ENCODE assay signal across 32 cellular contexts in the genomic region with DNA sequence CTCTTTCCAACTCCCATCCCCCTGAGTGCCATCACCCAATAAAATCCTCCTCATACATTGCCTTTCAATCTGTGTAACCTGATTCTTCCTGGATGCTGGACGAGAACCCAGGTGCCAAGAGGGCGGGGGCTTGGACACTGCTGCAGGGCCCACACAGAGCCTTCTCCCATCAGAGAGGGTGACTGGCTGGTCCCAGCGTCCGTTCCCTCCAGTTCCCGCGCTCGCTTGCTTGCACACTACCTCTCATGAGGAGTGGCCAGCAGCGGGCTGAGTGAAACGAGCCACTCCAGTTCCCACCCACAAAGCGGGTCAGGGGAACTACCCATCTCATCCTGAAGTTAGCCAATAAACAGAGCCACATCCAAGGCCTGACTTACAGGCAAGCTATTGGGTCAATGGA.
"Had no signal": no experiment of that assay in that cellular context is flagged by ENCODE, and none has a peak within 500 bp of the region (broad histone marks: within the 10 kb centered on the region; RNA-seq: fewer than 3 reads in every experiment).

No MANE protein-coding gene starts in this region.

- H3K27me3 Mint-ChIP-seq: activated B cell treated with CpG ODN at 0.5 μM for 24 hours; activated CD4-positive, alpha-beta memory T cell treated with anti-CD3 and anti-CD28 coated beads for 36 hours; activated CD4-positive, alpha-beta T cell treated with anti-CD3 and anti-CD28 coated beads, Interleukin-2, amount 10 ng/mL, durations not matched to agents 7 days and 5 days; activated CD8-positive, alpha-beta T cell treated with anti-CD3 and anti-CD28 coated beads for 36 hours; activated naive CD8-positive, alpha-beta T cell treated with anti-CD3 and anti-CD28 coated beads for 36 hours; activated T-helper 17 cell treated with anti-CD3 and anti-CD28 coated beads, Interleukin-2, amount 50 U/mL, for 72 hours had no signal

- H3K36me3 Mint-ChIP-seq: activated CD4-positive, alpha-beta memory T cell treated with anti-CD3 and anti-CD28 coated beads for 36 hours; activated naive CD4-positive, alpha-beta T cell treated with anti-CD3 and anti-CD28 coated beads, Interleukin-2, amount 50 U/mL, for 72 hours; activated naive CD8-positive, alpha-beta T cell treated with anti-CD3 and anti-CD28 coated beads for 36 hours had no signal

- H3K4me1 Mint-ChIP-seq: activated B cell treated with CpG ODN at 0.5 μM for 24 hours; activated CD4-positive, alpha-beta T cell treated with anti-CD3 and anti-CD28 coated beads, Interleukin-2, amount 10 ng/mL, durations not matched to agents 7 days and 5 days; activated naive CD8-positive, alpha-beta T cell treated with anti-CD3 and anti-CD28 coated beads for 36 hours; activated T-helper 17 cell treated with anti-CD3 and anti-CD28 coated beads, Interleukin-2, amount 50 U/mL, for 72 hours had no signal

- DNase-seq: activated B cell treated with CpG ODN at 0.5 μM for 24 hours; activated CD4-positive, alpha-beta memory T cell treated with anti-CD3 and anti-CD28 coated beads for 36 hours; activated CD4-positive, alpha-beta T cell treated with anti-CD3 and anti-CD28 coated beads for 4 hours; activated CD4-positive, alpha-beta T cell treated with anti-CD3 and anti-CD28 coated beads, Interleukin-2, amount 10 ng/mL, durations not matched to agents 7 days and 5 days; activated CD4-positive, alpha-beta T cell treated with anti-CD3 and anti-CD28 coated beads, Interleukin-2, amount 50 U/mL, for 4 hours; activated CD4-positive, CD25-positive, alpha-beta regulatory T cell treated with anti-CD3 and anti-CD28 coated beads, Interleukin-2, amount 50 U/mL, for 72 hours; activated CD8-positive, alpha-beta memory T cell treated with anti-CD3 and anti-CD28 coated beads, Interleukin-2, amount 50 U/mL, for 4 hours; activated CD8-positive, alpha-beta T cell treated with anti-CD3 and anti-CD28 coated beads for 36 hours; activated effector memory CD4-positive, alpha-beta T cell treated with anti-CD3 and anti-CD28 coated beads, Interleukin-2, amount 50 U/mL, for 16 hours; activated gamma-delta T cell treated with Interleukin-2 at 50 U/mL for 16 hours; activated naive CD4-positive, alpha-beta T cell; activated naive CD4-positive, alpha-beta T cell treated with anti-CD3 and anti-CD28 coated beads for 36 hours; activated naive CD4-positive, alpha-beta T cell treated with anti-CD3 and anti-CD28 coated beads, Interleukin-2, amount 50 U/mL, for 16 hours; activated naive CD8-positive, alpha-beta T cell treated with anti-CD3 and anti-CD28 coated beads for 36 hours; activated T-cell treated with anti-CD3 and anti-CD28 coated beads for 4 hours; activated T-cell treated with anti-CD3 and anti-CD28 coated beads, Interleukin-2, amount 50 U/mL, for 1 hour; activated T-cell treated with anti-CD3 and anti-CD28 coated beads, Interleukin-2, amount 50 U/mL, for 4 hours; activated T-cell treated with anti-CD3 and anti-CD28 coated beads, Interleukin-2, amount 50 U/mL, for 72 hours; adrenal gland; amniotic stem cell; aorta; body of pancreas; brain microvascular endothelial cell; central memory CD4-positive, alpha-beta T cell; T-helper 1 cell; T-helper 2 cell; T-helper 9 cell had no signal

- H3K27ac Mint-ChIP-seq: activated B cell treated with CpG ODN at 0.5 μM for 24 hours; activated CD4-positive, alpha-beta memory T cell treated with anti-CD3 and anti-CD28 coated beads for 36 hours; activated CD4-positive, alpha-beta T cell treated with anti-CD3 and anti-CD28 coated beads, Interleukin-2, amount 10 ng/mL, durations not matched to agents 7 days and 5 days; activated CD8-positive, alpha-beta T cell treated with anti-CD3 and anti-CD28 coated beads for 36 hours; activated naive CD4-positive, alpha-beta T cell treated with anti-CD3 and anti-CD28 coated beads for 36 hours; activated naive CD4-positive, alpha-beta T cell treated with anti-CD3 and anti-CD28 coated beads, Interleukin-2, amount 50 U/mL, for 72 hours; activated naive CD8-positive, alpha-beta T cell treated with anti-CD3 and anti-CD28 coated beads for 36 hours; activated T-cell treated with anti-CD3 and anti-CD28 coated beads, Interleukin-2, amount 50 U/mL, for 72 hours; activated T-helper 1 cell treated with anti-CD3 and anti-CD28 coated beads, Interleukin-12 subunit alpha, Interleukin-12 subunit beta, Interleukin-2, Interleukin-4 antibody, amounts not matched to agents 30 ng/mL and 10 ng/mL and 1 ng/mL, durations not matched to agents 14 hours and 24 hours and 36 hours; activated T-helper 17 cell treated with anti-CD3 and anti-CD28 coated beads, Interleukin-2, amount 50 U/mL, for 72 hours; T-helper 1 cell treated with Interleukin-12 subunit alpha and Interleukin-12 subunit beta and Interleukin-4 antibody, amounts not matched to agents 30 μg/mL and 1 μg/mL, for 36 hours; T-helper 2 cell treated with Interferon-gamma antibody and Interleukin-4, amounts not matched to agents 5 μg/mL and 100 μg/mL, for 36 hours had no signal

- H3K4me3 Mint-ChIP-seq: activated B cell treated with CpG ODN at 0.5 μM for 24 hours; activated CD4-positive, alpha-beta memory T cell treated with anti-CD3 and anti-CD28 coated beads for 36 hours; activated CD4-positive, alpha-beta T cell treated with anti-CD3 and anti-CD28 coated beads, Interleukin-2, amount 10 ng/mL, durations not matched to agents 7 days and 5 days; activated CD8-positive, alpha-beta T cell treated with anti-CD3 and anti-CD28 coated beads for 36 hours; activated naive CD4-positive, alpha-beta T cell treated with anti-CD3 and anti-CD28 coated beads for 36 hours; activated naive CD8-positive, alpha-beta T cell treated with anti-CD3 and anti-CD28 coated beads for 36 hours; activated T-cell treated with anti-CD3 and anti-CD28 coated beads, Interleukin-2, amount 50 U/mL, for 4 hours; activated T-cell treated with anti-CD3 and anti-CD28 coated beads, Interleukin-2, amount 50 U/mL, for 72 hours; activated T-helper 1 cell treated with anti-CD3 and anti-CD28 coated beads, Interleukin-12 subunit alpha, Interleukin-12 subunit beta, Interleukin-2, Interleukin-4 antibody, amounts not matched to agents 30 ng/mL and 10 ng/mL and 1 ng/mL, durations not matched to agents 14 hours and 24 hours and 36 hours; activated T-helper 17 cell treated with anti-CD3 and anti-CD28 coated beads, Interleukin-2, amount 50 U/mL, for 72 hours; T-helper 1 cell treated with Interleukin-12 subunit alpha and Interleukin-12 subunit beta and Interleukin-4 antibody, amounts not matched to agents 30 μg/mL and 1 μg/mL, for 36 hours; T-helper 2 cell treated with Interferon-gamma antibody and Interleukin-4, amounts not matched to agents 5 μg/mL and 100 μg/mL, for 36 hours had no signal

- ATAC-seq: activated CD8-positive, alpha-beta T cell treated with anti-CD3 and anti-CD28 coated beads for 36 hours; activated naive CD4-positive, alpha-beta T cell treated with anti-CD3 and anti-CD28 coated beads, Interleukin-2, amount 50 U/mL, for 72 hours; activated T-cell treated with anti-CD3 and anti-CD28 coated beads, Interleukin-2, amount 50 U/mL, for 4 hours; activated T-cell treated with anti-CD3 and anti-CD28 coated beads, Interleukin-2, amount 50 U/mL, for 72 hours; activated T-helper 17 cell treated with anti-CD3 and anti-CD28 coated beads, Interleukin-2, amount 50 U/mL, for 72 hours; body of pancreas had no signal

- H3K9me3 Mint-ChIP-seq: activated naive CD8-positive, alpha-beta T cell treated with anti-CD3 and anti-CD28 coated beads for 36 hours had no signal
